ENCODE assay signal across 1 cellular context in genomic region chr7:876077-876971, GRCh38.
TF ChIP-seq lines count a peak whose summit lies in the region.

TSS of gene GET4 (plus strand) at chr7:876554. CDS start at chr7:876646, 92 bp downstream.

TF ChIP-seq in HepG2, 621 proteins besides CTCF, POLR2A, EP300 and RAD21 (continued from another document and continues in another):
- TF ChIP-seq, protein P1, sequence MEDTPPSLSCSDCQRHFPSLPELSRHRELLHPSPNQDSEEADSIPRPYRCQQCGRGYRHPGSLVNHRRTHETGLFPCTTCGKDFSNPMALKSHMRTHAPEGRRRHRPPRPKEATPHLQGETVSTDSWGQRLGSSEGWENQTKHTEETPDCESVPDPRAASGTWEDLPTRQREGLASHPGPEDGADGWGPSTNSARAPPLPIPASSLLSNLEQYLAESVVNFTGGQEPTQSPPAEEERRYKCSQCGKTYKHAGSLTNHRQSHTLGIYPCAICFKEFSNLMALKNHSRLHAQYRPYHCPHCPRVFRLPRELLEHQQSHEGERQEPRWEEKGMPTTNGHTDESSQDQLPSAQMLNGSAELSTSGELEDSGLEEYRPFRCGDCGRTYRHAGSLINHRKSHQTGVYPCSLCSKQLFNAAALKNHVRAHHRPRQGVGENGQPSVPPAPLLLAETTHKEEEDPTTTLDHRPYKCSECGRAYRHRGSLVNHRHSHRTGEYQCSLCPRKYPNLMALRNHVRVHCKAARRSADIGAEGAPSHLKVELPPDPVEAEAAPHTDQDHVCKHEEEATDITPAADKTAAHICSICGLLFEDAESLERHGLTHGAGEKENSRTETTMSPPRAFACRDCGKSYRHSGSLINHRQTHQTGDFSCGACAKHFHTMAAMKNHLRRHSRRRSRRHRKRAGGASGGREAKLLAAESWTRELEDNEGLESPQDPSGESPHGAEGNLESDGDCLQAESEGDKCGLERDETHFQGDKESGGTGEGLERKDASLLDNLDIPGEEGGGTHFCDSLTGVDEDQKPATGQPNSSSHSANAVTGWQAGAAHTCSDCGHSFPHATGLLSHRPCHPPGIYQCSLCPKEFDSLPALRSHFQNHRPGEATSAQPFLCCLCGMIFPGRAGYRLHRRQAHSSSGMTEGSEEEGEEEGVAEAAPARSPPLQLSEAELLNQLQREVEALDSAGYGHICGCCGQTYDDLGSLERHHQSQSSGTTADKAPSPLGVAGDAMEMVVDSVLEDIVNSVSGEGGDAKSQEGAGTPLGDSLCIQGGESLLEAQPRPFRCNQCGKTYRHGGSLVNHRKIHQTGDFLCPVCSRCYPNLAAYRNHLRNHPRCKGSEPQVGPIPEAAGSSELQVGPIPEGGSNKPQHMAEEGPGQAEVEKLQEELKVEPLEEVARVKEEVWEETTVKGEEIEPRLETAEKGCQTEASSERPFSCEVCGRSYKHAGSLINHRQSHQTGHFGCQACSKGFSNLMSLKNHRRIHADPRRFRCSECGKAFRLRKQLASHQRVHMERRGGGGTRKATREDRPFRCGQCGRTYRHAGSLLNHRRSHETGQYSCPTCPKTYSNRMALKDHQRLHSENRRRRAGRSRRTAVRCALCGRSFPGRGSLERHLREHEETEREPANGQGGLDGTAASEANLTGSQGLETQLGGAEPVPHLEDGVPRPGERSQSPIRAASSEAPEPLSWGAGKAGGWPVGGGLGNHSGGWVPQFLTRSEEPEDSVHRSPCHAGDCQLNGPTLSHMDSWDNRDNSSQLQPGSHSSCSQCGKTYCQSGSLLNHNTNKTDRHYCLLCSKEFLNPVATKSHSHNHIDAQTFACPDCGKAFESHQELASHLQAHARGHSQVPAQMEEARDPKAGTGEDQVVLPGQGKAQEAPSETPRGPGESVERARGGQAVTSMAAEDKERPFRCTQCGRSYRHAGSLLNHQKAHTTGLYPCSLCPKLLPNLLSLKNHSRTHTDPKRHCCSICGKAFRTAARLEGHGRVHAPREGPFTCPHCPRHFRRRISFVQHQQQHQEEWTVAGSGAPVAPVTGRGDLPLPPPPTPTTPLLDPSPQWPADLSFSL (CRISPR knock-in tag; IDR thresholded peaks at IDR 0.05), result no peak
- TF ChIP-seq, protein P2, sequence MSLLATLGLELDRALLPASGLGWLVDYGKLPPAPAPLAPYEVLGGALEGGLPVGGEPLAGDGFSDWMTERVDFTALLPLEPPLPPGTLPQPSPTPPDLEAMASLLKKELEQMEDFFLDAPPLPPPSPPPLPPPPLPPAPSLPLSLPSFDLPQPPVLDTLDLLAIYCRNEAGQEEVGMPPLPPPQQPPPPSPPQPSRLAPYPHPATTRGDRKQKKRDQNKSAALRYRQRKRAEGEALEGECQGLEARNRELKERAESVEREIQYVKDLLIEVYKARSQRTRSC (CRISPR knock-in tag; IDR thresholded peaks at IDR 0.05; ENCODE audit: low read depth), result no peak
- TF ChIP-seq NFYB (CRISPR knock-in tag; IDR thresholded peaks at IDR 0.05) (peak; percentile 59), ASH2L (IDR thresholded peaks at IDR 0.05; ENCODE audit: insufficient read length, low read depth, low read length) (peak; percentile 55), TEAD2 (CRISPR knock-in tag; IDR thresholded peaks at IDR 0.05) (no peak), ZNF460 (CRISPR knock-in tag; IDR thresholded peaks at IDR 0.05; ENCODE audit: borderline replicate concordance) (no peak), MZF1 (CRISPR knock-in tag; IDR thresholded peaks at IDR 0.05; ENCODE audit: borderline replicate concordance) (no peak), ZNF562 (CRISPR knock-in tag; IDR thresholded peaks at IDR 0.05; ENCODE audit: borderline replicate concordance) (no peak), ZSCAN12 (CRISPR knock-in tag; IDR thresholded peaks at IDR 0.05) (no peak), NR2F6 (IDR thresholded peaks at IDR 0.05) (no peak), NR2F6 (CRISPR knock-in tag; IDR thresholded peaks at IDR 0.05) (no peak), GATAD1 (CRISPR knock-in tag; IDR thresholded peaks at IDR 0.05) (peak; percentile 88), FOXK1 (CRISPR knock-in tag; IDR thresholded peaks at IDR 0.05; ENCODE audit: borderline replicate concordance, low read depth) (no peak), FOXP1 (IDR thresholded peaks at IDR 0.05) (no peak), FOXP1 (CRISPR knock-in tag; IDR thresholded peaks at IDR 0.05) (no peak), ZNF547 (CRISPR knock-in tag; IDR thresholded peaks at IDR 0.05) (peak; percentile 84), CBX1 (IDR thresholded peaks at IDR 0.05; ENCODE audit: low read depth) (peak; percentile 88), FOXK2 (IDR thresholded peaks at IDR 0.05) (no peak), HNF4G (IDR thresholded peaks at IDR 0.05; ENCODE audit: borderline replicate concordance, low read depth, low read length) (no peak), HNF4G (CRISPR knock-in tag; IDR thresholded peaks at IDR 0.05; ENCODE audit: borderline replicate concordance, low read depth) (no peak), TEAD3 (CRISPR knock-in tag; optimal IDR thresholded peaks at IDR 0.05; ENCODE audit: borderline replicate concordance) (peak; percentile 64), GATAD2A (CRISPR knock-in tag; IDR thresholded peaks at IDR 0.05) (no peak), ZBTB46 (CRISPR knock-in tag; IDR thresholded peaks at IDR 0.05; ENCODE audit: borderline replicate concordance) (no peak), ARID5B (CRISPR knock-in tag; IDR thresholded peaks at IDR 0.05) (0 out of 2 replicates have a peak, but pooled peaks have one; percentile 43), TBX3 (IDR thresholded peaks at IDR 0.05; ENCODE audit: borderline replicate concordance) (no peak), ZNF292 (CRISPR knock-in tag; IDR thresholded peaks at IDR 0.05; ENCODE audit: borderline replicate concordance, low read depth) (no peak), CSRNP1 (CRISPR knock-in tag; IDR thresholded peaks at IDR 0.05) (peak; percentile 94), ZBTB7B (CRISPR knock-in tag; IDR thresholded peaks at IDR 0.05) (no peak), ATF7 (IDR thresholded peaks at IDR 0.05) (no peak), ATF7 (CRISPR knock-in tag; IDR thresholded peaks at IDR 0.05) (0 out of 2 replicates have a peak, but pooled peaks have one; percentile 56), ZNF724P (CRISPR knock-in tag; IDR thresholded peaks at IDR 0.05; ENCODE audit: borderline replicate concordance) (peak; percentile 75; the same call in 1 of the 2 replicates), ZNF33A (CRISPR knock-in tag; IDR thresholded peaks at IDR 0.05; ENCODE audit: borderline replicate concordance) (no peak), SIN3B (IDR thresholded peaks at IDR 0.05; ENCODE audit: low read length) (0 out of 2 replicates have a peak, but pooled peaks have one; percentile 42), ZNF766 (CRISPR knock-in tag; IDR thresholded peaks at IDR 0.05; ENCODE audit: borderline replicate concordance) (peak; percentile 70; the same call in 1 of the 2 replicates), ZFY (CRISPR knock-in tag; IDR thresholded peaks at IDR 0.05) (peak; percentile 85), ZFP41 (CRISPR knock-in tag; IDR thresholded peaks at IDR 0.05; ENCODE audit: borderline replicate concordance) (no peak), PHF8 (CRISPR knock-in tag; IDR thresholded peaks at IDR 0.05) (no peak; the same call in 1 of the 2 replicates), RCOR2 (CRISPR knock-in tag; IDR thresholded peaks at IDR 0.05) (no peak)
- TF ChIP-seq, protein P3, sequence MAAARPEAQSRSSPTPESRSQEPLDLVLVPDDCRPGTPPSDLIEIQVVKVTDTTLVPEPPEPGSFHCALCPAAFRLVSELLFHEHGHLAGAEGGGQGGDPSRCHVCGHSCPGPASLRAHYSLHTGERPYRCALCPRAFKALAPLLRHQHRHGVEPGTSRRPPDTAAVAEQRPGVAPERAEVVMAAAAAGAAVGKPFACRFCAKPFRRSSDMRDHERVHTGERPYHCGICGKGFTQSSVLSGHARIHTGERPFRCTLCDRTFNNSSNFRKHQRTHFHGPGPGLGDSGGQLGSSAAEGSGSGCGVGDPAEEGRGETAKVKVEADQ (CRISPR knock-in tag; IDR thresholded peaks at IDR 0.05; ENCODE audit: borderline replicate concordance), result peak; percentile 94
- TF ChIP-seq, protein P4, sequence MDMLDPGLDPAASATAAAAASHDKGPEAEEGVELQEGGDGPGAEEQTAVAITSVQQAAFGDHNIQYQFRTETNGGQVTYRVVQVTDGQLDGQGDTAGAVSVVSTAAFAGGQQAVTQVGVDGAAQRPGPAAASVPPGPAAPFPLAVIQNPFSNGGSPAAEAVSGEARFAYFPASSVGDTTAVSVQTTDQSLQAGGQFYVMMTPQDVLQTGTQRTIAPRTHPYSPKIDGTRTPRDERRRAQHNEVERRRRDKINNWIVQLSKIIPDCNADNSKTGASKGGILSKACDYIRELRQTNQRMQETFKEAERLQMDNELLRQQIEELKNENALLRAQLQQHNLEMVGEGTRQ (IDR thresholded peaks at IDR 0.05; ENCODE audit: low read depth, low read length), result peak; percentile 99
- TF ChIP-seq, protein P4 (CRISPR knock-in tag; IDR thresholded peaks at IDR 0.05; ENCODE audit: borderline replicate concordance), result peak; percentile 88
- TF ChIP-seq, protein P5, sequence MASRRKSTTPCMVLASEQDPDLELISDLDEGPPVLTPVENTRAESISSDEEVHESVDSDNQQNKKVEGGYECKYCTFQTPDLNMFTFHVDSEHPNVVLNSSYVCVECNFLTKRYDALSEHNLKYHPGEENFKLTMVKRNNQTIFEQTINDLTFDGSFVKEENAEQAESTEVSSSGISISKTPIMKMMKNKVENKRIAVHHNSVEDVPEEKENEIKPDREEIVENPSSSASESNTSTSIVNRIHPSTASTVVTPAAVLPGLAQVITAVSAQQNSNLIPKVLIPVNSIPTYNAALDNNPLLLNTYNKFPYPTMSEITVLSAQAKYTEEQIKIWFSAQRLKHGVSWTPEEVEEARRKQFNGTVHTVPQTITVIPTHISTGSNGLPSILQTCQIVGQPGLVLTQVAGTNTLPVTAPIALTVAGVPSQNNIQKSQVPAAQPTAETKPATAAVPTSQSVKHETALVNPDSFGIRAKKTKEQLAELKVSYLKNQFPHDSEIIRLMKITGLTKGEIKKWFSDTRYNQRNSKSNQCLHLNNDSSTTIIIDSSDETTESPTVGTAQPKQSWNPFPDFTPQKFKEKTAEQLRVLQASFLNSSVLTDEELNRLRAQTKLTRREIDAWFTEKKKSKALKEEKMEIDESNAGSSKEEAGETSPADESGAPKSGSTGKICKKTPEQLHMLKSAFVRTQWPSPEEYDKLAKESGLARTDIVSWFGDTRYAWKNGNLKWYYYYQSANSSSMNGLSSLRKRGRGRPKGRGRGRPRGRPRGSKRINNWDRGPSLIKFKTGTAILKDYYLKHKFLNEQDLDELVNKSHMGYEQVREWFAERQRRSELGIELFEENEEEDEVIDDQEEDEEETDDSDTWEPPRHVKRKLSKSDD (CRISPR knock-in tag; IDR thresholded peaks at IDR 0.05; ENCODE audit: low read depth), result peak; percentile 98
